Comparison of ENCODE assay signal across 10 cellular contexts in genomic region chr7:45025473-45025872, GRCh38. TPM values are rescaled to one million over a fixed set of nuclear protein-coding genes. Genes with fewer than 3 reads are reported as not detected.
DNase-seq lines count a peak whose midpoint lies in the region; ATAC-seq, FAIRE-seq and TF ChIP-seq lines count a peak whose summit lies in the region.
"Not testable (repeated sequence)": the region's sequence is repeated elsewhere in the genome, so short reads cannot be mapped to it uniquely, and the experiment has no call there.
"Had no signal": no experiment of that assay in that cellular context is flagged by ENCODE, and none has a peak within 500 bp of the region (broad histone marks: within the 10 kb centered on the region; RNA-seq: fewer than 3 reads in every experiment).

No MANE protein-coding gene starts in this region.

- not testable (repeated sequence) for H3K9me2 ChIP-seq in OCI-LY7 (ENCODE audit: insufficient read depth, low read length)

- H2BK12ac ChIP-seq in trophoblast cell (ENCODE audit: low read length) = not testable (repeated sequence)

- peak overlapping the region; percentile 34 for H3K4ac ChIP-seq in trophoblast cell (ENCODE audit: low read depth, low read length)

- H3K79me1 ChIP-seq in trophoblast cell (ENCODE audit: low read length) = not testable (repeated sequence)

- TF ChIP-seq RAD21 in K562 (CRISPR knock-in tag; conservative IDR thresholded peaks at IDR 0.05 in 1 of 2, IDR thresholded peaks at IDR 0.05 in 1 of 2) = not testable (repeated sequence)

- not testable (repeated sequence) for H3K23ac ChIP-seq in trophoblast cell (ENCODE audit: low read length)

- peaks cover 60% of the 10 kb centered on the region for H3K36me3 ChIP-seq in OCI-LY7 (ENCODE audit: insufficient read depth, low read length)
- H3K36me3 ChIP-seq in K562 (ENCODE audit: control insufficient read depth, insufficient read depth, low read length) = peaks cover 30% of the 10 kb centered on the region; the same call in 2 of the 3 replicates
- H3K36me3 ChIP-seq in trophoblast cell (ENCODE audit: control insufficient read depth in 1 of 2, insufficient read depth in 2 of 2, low read length in 2 of 2) = not testable (repeated sequence)

- not testable (repeated sequence) for H2BK120ac ChIP-seq in trophoblast cell (ENCODE audit: insufficient read depth, low read length, poor library complexity)

- H4K12ac ChIP-seq in trophoblast cell (ENCODE audit: low read depth, low read length) = not testable (repeated sequence)

- not testable (repeated sequence) for TF ChIP-seq POLR2A in K562 (conservative IDR thresholded peaks at IDR 0.05)

- DNase-seq in CD14-positive monocyte (ENCODE audit: low spot score); HL-60 (ENCODE audit: low read depth in 1 of 2, low spot score in 1 of 2); OCI-LY7 (ENCODE audit: low spot score); activated CD4-positive, alpha-beta T cell treated with anti-CD3 and anti-CD28 coated beads, Interleukin-2, amount 10 ng/mL, durations not matched to agents 7 days and 5 days; K562 (ENCODE audit: extremely low read depth in 1 of 4, low spot score in 3 of 4); trophoblast cell: not testable (repeated sequence)
- peak; percentile 11 for DNase-seq in left lobe of liver (ENCODE audit: low spot score)

- not testable (repeated sequence) for H2BK5ac ChIP-seq in trophoblast cell (ENCODE audit: low read depth, low read length, poor library complexity)

- not testable (repeated sequence) for H2AFZ ChIP-seq in OCI-LY7 (ENCODE audit: low read length); K562 (ENCODE audit: low read depth, low read length); trophoblast cell (ENCODE audit: insufficient read depth, low read length, poor library complexity)

- H3K18ac ChIP-seq in trophoblast cell (ENCODE audit: low read length) = not testable (repeated sequence)

- H3K4me1 Mint-ChIP-seq in CD14-positive monocyte = peaks cover 58% of the 10 kb centered on the region
- peaks cover 63% of the 10 kb centered on the region for H3K4me1 Mint-ChIP-seq in activated CD4-positive, alpha-beta T cell treated with anti-CD3 and anti-CD28 coated beads, Interleukin-2, amount 10 ng/mL, durations not matched to agents 7 days and 5 days
- peaks cover 68% of the 10 kb centered on the region for H3K4me1 Mint-ChIP-seq in activated T-helper 17 cell treated with anti-CD3 and anti-CD28 coated beads, Interleukin-2, amount 50 U/mL, for 72 hours

- H3K27ac Mint-ChIP-seq in CD14-positive monocyte = peak overlapping the region in 4 of 7 donors; percentile 57 to 92 (median 80)
- peak overlapping the region; percentile 82 for H3K27ac Mint-ChIP-seq in activated CD4-positive, alpha-beta T cell treated with anti-CD3 and anti-CD28 coated beads, Interleukin-2, amount 10 ng/mL, durations not matched to agents 7 days and 5 days
- H3K27ac Mint-ChIP-seq in activated T-helper 17 cell treated with anti-CD3 and anti-CD28 coated beads, Interleukin-2, amount 50 U/mL, for 72 hours = peak overlapping the region; percentile 92

- CTCF ChIA-PET in OCI-LY7 (lab: Charles Lee; ENCODE audit: unreplicated experiment) = interaction anchor here (0.6 kb wide), 2 partner anchors 18 to 284 kb away, joined by 4 read pairs; no protein-coding TSS in a partner anchor
- CTCF ChIA-PET in activated CD4-positive, alpha-beta T cell treated with anti-CD3 and anti-CD28 coated beads, Interleukin-2, amount 10 ng/mL, durations not matched to agents 7 days and 5 days (lab: Charles Lee) = interaction anchor here (3.2 kb wide), 1 partner anchor 52 kb away, joined by 16 read pairs; no protein-coding TSS in a partner anchor
- CTCF ChIA-PET in K562 (lab: Yijun Ruan, JAX; ENCODE audit: low intra/inter-chr PET ratio) = not testable (repeated sequence)

- not testable (repeated sequence) for ATAC-seq in activated T-helper 17 cell treated with anti-CD3 and anti-CD28 coated beads, Interleukin-2, amount 50 U/mL, for 72 hours (replicated peaks); K562; left lobe of liver

- H3K27ac ChIP-seq in HL-60 (replicated peaks) (peak overlapping the region; percentile 96), OCI-LY7 (ENCODE audit: low read depth, low read length, poor library complexity, severe bottlenecking) (peak overlapping the region; percentile 94)
- not testable (repeated sequence) for H3K27ac ChIP-seq in K562 (ENCODE audit: extremely low read depth, low read depth, low read length); trophoblast cell (ENCODE audit: low read depth, low read length)

- not testable (repeated sequence) for H4K8ac ChIP-seq in trophoblast cell (ENCODE audit: low read depth, low read length)

- H3K4me3 ChIP-seq in HL-60 (replicated peaks; ENCODE audit: insufficient read depth, low read length); OCI-LY7 (ENCODE audit: low read depth, low read length, poor library complexity, severe bottlenecking); K562; trophoblast cell (ENCODE audit: low read depth, low read length): not testable (repeated sequence)

- not testable (repeated sequence) for H3K9me3 Mint-ChIP-seq in CD14-positive monocyte; activated CD4-positive, alpha-beta T cell treated with anti-CD3 and anti-CD28 coated beads, Interleukin-2, amount 10 ng/mL, durations not matched to agents 7 days and 5 days; activated T-helper 17 cell treated with anti-CD3 and anti-CD28 coated beads, Interleukin-2, amount 50 U/mL, for 72 hours

- not testable (repeated sequence) for H3K4me3 Mint-ChIP-seq in CD14-positive monocyte
- H3K4me3 Mint-ChIP-seq in activated CD4-positive, alpha-beta T cell treated with anti-CD3 and anti-CD28 coated beads, Interleukin-2, amount 10 ng/mL, durations not matched to agents 7 days and 5 days = peak overlapping the region; percentile 44
- peak overlapping the region; percentile 100 for H3K4me3 Mint-ChIP-seq in activated T-helper 17 cell treated with anti-CD3 and anti-CD28 coated beads, Interleukin-2, amount 50 U/mL, for 72 hours

- intact Hi-C loops in CD14-positive monocyte (cut with micrococcal nuclease) = loop anchor here in 1 of 2 donors (10.0 kb wide), 1 partner anchor 51 kb away; the partner anchor contains the start of gene MYO1G
- intact Hi-C loops in OCI-LY7 (cut with micrococcal nuclease; ENCODE audit: unreplicated experiment); K562 (cut with micrococcal nuclease): not testable (repeated sequence)

- H4K20me1 ChIP-seq in OCI-LY7 (ENCODE audit: insufficient read depth, low read length) = peaks cover 11% of the 10 kb centered on the region; the same call in 1 of the 2 replicates
- H4K20me1 ChIP-seq in K562 (replicated peaks; ENCODE audit: control insufficient read depth, insufficient read depth, low read length) = not testable (repeated sequence)

- TF ChIP-seq EP300 in K562 (IDR thresholded peaks at IDR 0.05; ENCODE audit: low read length) = not testable (repeated sequence)

- H3K9me3 ChIP-seq in OCI-LY7 (ENCODE audit: low read length); K562 (replicated peaks; ENCODE audit: control insufficient read depth, insufficient read depth, low read depth, low read length); trophoblast cell (ENCODE audit: insufficient read depth, low read depth, low read length): not testable (repeated sequence)

- not testable (repeated sequence) for H3K27me3 Mint-ChIP-seq in CD14-positive monocyte (ENCODE audit: low read depth in 3 of 3); activated CD4-positive, alpha-beta T cell treated with anti-CD3 and anti-CD28 coated beads, Interleukin-2, amount 10 ng/mL, durations not matched to agents 7 days and 5 days; activated T-helper 17 cell treated with anti-CD3 and anti-CD28 coated beads, Interleukin-2, amount 50 U/mL, for 72 hours

- FAIRE-seq in K562 (lab: Jason Lieb, UNC) = peak; percentile 29

- H3K4me1 ChIP-seq in OCI-LY7 (ENCODE audit: insufficient read depth, low read length, poor library complexity, severe bottlenecking) (peaks cover 67% of the 10 kb centered on the region), K562 (replicated peaks in 1 of 2; ENCODE audit: control insufficient read depth in 2 of 2, insufficient read depth in 2 of 2, low read length in 2 of 2) (peaks cover 11% of the 10 kb centered on the region in 2 experiments; a peak in 3 of 5 replicates)
- H3K4me1 ChIP-seq in trophoblast cell (ENCODE audit: control insufficient read depth in 1 of 2, insufficient read depth in 2 of 2, low read length in 2 of 2) = not testable (repeated sequence)

- not testable (repeated sequence) for H3K9ac ChIP-seq in K562 (ENCODE audit: insufficient read depth in 1 of 2, low read depth in 2 of 2, low read length in 2 of 2); trophoblast cell (ENCODE audit: low read length)

- H2AK5ac ChIP-seq in trophoblast cell (ENCODE audit: low read length) = not testable (repeated sequence)

- not testable (repeated sequence) for H3K9me1 ChIP-seq in K562 (ENCODE audit: control insufficient read depth, insufficient read depth, low read length)

- peak overlapping the region; percentile 94 for H3K4me2 ChIP-seq in OCI-LY7 (ENCODE audit: low read length)
- H3K4me2 ChIP-seq in K562 (ENCODE audit: insufficient read depth, low read length); trophoblast cell (ENCODE audit: low read length): not testable (repeated sequence)

- not testable (repeated sequence) for H4K91ac ChIP-seq in trophoblast cell (ENCODE audit: low read depth, low read length)

- 96% methylated on average over 7 of the region's 12 CpGs for WGBS in K562 (ENCODE audit: insufficient coverage, low coverage, missing lambda C conversion rate)
- no CpG with 5 or more reads among the region's 12 CpGs for WGBS in trophoblast cell (ENCODE audit: extremely low coverage, insufficient coverage, insufficient read length)

- H3K14ac ChIP-seq in trophoblast cell (ENCODE audit: low read length) = not testable (repeated sequence)

- BruUV-seq in OCI-LY7 (replicated peaks; lab: Mats Ljungman, UMichigan); K562 (replicated peaks; lab: Mats Ljungman, UMichigan): not testable (repeated sequence)

- H3K79me2 ChIP-seq in OCI-LY7 (ENCODE audit: insufficient read depth, low read depth, low read length) (peaks cover 95% of the 10 kb centered on the region), K562 (ENCODE audit: control insufficient read depth, insufficient read depth, low read length) (peaks cover 72% of the 10 kb centered on the region)
- H3K79me2 ChIP-seq in trophoblast cell (ENCODE audit: control insufficient read depth, insufficient read depth, low read length, poor library complexity) = not testable (repeated sequence)

- not testable (repeated sequence) for TF ChIP-seq CTCF in CD14-positive monocyte (IDR thresholded peaks at IDR 0.05); HL-60 (IDR thresholded peaks at IDR 0.05; ENCODE audit: insufficient read depth, low read length); OCI-LY7 (conservative IDR thresholded peaks at IDR 0.05; ENCODE audit: low read length); K562 (IDR thresholded peaks at IDR 0.05 in 2 of 3, conservative IDR thresholded peaks at IDR 0.05 in 1 of 3; ENCODE audit: insufficient read depth in 2 of 3, low read depth in 1 of 3, low read length in 3 of 3)

- H3K36me3 Mint-ChIP-seq in CD14-positive monocyte = peaks cover 17 to 30% of the 10 kb centered on the region in 2 donors
- peaks cover 65% of the 10 kb centered on the region for H3K36me3 Mint-ChIP-seq in activated CD4-positive, alpha-beta T cell treated with anti-CD3 and anti-CD28 coated beads, Interleukin-2, amount 10 ng/mL, durations not matched to agents 7 days and 5 days (ENCODE audit: low read depth)
- H3K36me3 Mint-ChIP-seq in activated T-helper 17 cell treated with anti-CD3 and anti-CD28 coated beads, Interleukin-2, amount 50 U/mL, for 72 hours (ENCODE audit: low read depth) = peaks cover 71% of the 10 kb centered on the region

- in situ Hi-C loops in K562 (cut with MboI) = not testable (repeated sequence)

- POLR2A ChIA-PET in OCI-LY7 (lab: Charles Lee) = interaction anchor here (0.6 to 2.7 kb wide), 4 partner anchors 12 to 112 kb away, joined by 3 to 8 read pairs (median 4); partner anchors contain the start of gene CCM2
- POLR2A ChIA-PET in activated CD4-positive, alpha-beta T cell treated with anti-CD3 and anti-CD28 coated beads, Interleukin-2, amount 10 ng/mL, durations not matched to agents 7 days and 5 days (lab: Charles Lee) = interaction anchor here (0.7 kb wide), 1 partner anchor 9 kb away, joined by 4 read pairs; no protein-coding TSS in a partner anchor
- POLR2A ChIA-PET in K562 (lab: Yijun Ruan, JAX) = interaction anchor here (0.6 kb wide), 1 partner anchor 48 kb away, joined by 3 read pairs; no protein-coding TSS in a partner anchor

- H3K27me3 ChIP-seq in HL-60 (ENCODE audit: insufficient read depth, poor library complexity, severe bottlenecking); K562 (ENCODE audit: control insufficient read depth in 2 of 2, insufficient read depth in 2 of 2, low read length in 2 of 2); trophoblast cell (ENCODE audit: insufficient read depth, low read length): not testable (repeated sequence)

RNA-seq across cellular contexts. Expression of gene CCM2, which starts 25.5 kb away (rescaled TPM):
- polyA plus RNA-seq in CD14-positive monocyte (10 to 100 TPM; 38.5 to 51.4 TPM), K562 (2011; rRNA removed) (28.8 and 35.2 TPM in 2 replicates), K562 (2014; fragmentation: Illumina TruSeq; extraction: Trizol) (25.9 and 30.9 TPM in 2 replicates), K562 (2014; fragmentation: Nextera tagmentation; extraction: Ambion mirVana) (1 to 10 TPM in 1 of 2 experiments, under 1 TPM in 1; 0.41 to 2.0 TPM), K562 (2014; rRNA removed) (29.3 and 36.1 TPM in 2 replicates)
- 55.3 and 58.9 TPM in 2 replicates for total RNA-seq in OCI-LY7 (2014; rRNA removed; shearing (Covaris generic))
- total RNA-seq in OCI-LY7 (2022) (84.0 and 89.1 TPM in 2 replicates), K562 (2014; rRNA removed) (38.6 and 46.5 TPM in 2 replicates), K562 (2014; rRNA removed; fragmentation: Illumina TruSeq; extraction: Trizol) (9.5 and 12.4 TPM in 2 replicates), K562 (2015; rRNA removed; fragmentation: Illumina TruSeq; extraction: Trizol) (15.8 and 17.9 TPM in 2 replicates), K562 (2021) (33.9 and 35.2 TPM in 2 replicates), left lobe of liver (44.8 TPM)
- 100 to 1,000 TPM; 134 TPM for total RNA-seq in activated CD4-positive, alpha-beta T cell treated with anti-CD3 and anti-CD28 coated beads, Interleukin-2, amount 10 ng/mL, durations not matched to agents 7 days and 5 days
- 10 to 100 TPM; 69.8 to 79.3 TPM for total RNA-seq in activated T-helper 17 cell treated with anti-CD3 and anti-CD28 coated beads, Interleukin-2, amount 50 U/mL, for 72 hours
- total RNA-seq in K562 (2011; cell fraction: chromatin; rRNA removed; ENCODE audit: low replicate concordance) = 44.0 and 75.1 TPM in 2 replicates
- 40.9 and 43.2 TPM in 2 replicates for total RNA-seq in K562 (2011; cell fraction: nucleolus; rRNA removed)
- total RNA-seq in K562 (2011; cell fraction: nucleoplasm; rRNA removed) = 50.7 and 64.6 TPM in 2 replicates
- polyA plus RNA-seq in K562 (2011; cell fraction: cytosol; rRNA removed) = 33.7 and 78.6 TPM in 2 replicates
- 40.1 and 81.8 TPM in 2 replicates for polyA plus RNA-seq in K562 (2011; cell fraction: nucleus; rRNA removed)
- 28.0 and 45.2 TPM in 2 replicates for polyA plus RNA-seq in K562 (2012)
- polyA minus RNA-seq in K562 (2011; rRNA and poly(A)+ RNA removed) = 15.6 and 28.1 TPM in 2 replicates
- polyA minus RNA-seq in K562 (2011; cell fraction: cytosol; rRNA and poly(A)+ RNA removed) = 27.2 and 30.5 TPM in 2 replicates
- 15.8 and 18.1 TPM in 2 replicates for polyA minus RNA-seq in K562 (2011; cell fraction: nucleus; rRNA and poly(A)+ RNA removed)
- polyA plus RNA-seq in trophoblast cell (2013) = 25.9 and 26.5 TPM in 2 replicates

RNA-seq across cellular contexts. Expression of gene MYO1G, which starts 46.7 kb away (rescaled TPM):
- polyA plus RNA-seq in CD14-positive monocyte = 100 to 1,000 TPM; 119 to 135 TPM
- total RNA-seq in OCI-LY7 (2014; rRNA removed; shearing (Covaris generic)) = 23.6 and 27.4 TPM in 2 replicates
- total RNA-seq in OCI-LY7 (2022) = 74.7 and 87.3 TPM in 2 replicates
- total RNA-seq in activated CD4-positive, alpha-beta T cell treated with anti-CD3 and anti-CD28 coated beads, Interleukin-2, amount 10 ng/mL, durations not matched to agents 7 days and 5 days = 100 to 1,000 TPM; 414 to 457 TPM
- total RNA-seq in activated T-helper 17 cell treated with anti-CD3 and anti-CD28 coated beads, Interleukin-2, amount 50 U/mL, for 72 hours = 100 to 1,000 TPM; 316 to 649 TPM
- 0.44 and 2.2 TPM in 2 replicates for total RNA-seq in K562 (2011; cell fraction: chromatin; rRNA removed; ENCODE audit: low replicate concordance)
- total RNA-seq in K562 (2011; cell fraction: nucleolus; rRNA removed) = 1.2 and 1.3 TPM in 2 replicates
- 0.88 and 1.1 TPM in 2 replicates for total RNA-seq in K562 (2011; cell fraction: nucleoplasm; rRNA removed)
- 0.16 and 0.23 TPM in 2 replicates for total RNA-seq in K562 (2014; rRNA removed)
- total RNA-seq in K562 (2014; rRNA removed; fragmentation: Illumina TruSeq; extraction: Trizol) = 0.06 and 0.11 TPM in 2 replicates
- 0.23 and 0.25 TPM in 2 replicates for total RNA-seq in K562 (2015; rRNA removed; fragmentation: Illumina TruSeq; extraction: Trizol)
- total RNA-seq in K562 (2021) = 0.62 and 0.72 TPM in 2 replicates
- 0.08 and 0.10 TPM in 2 replicates for polyA plus RNA-seq in K562 (2011; rRNA removed)
- polyA plus RNA-seq in K562 (2011; cell fraction: cytosol; rRNA removed) = 0.03 and 0.33 TPM in 2 replicates
- 0.39 and 1.3 TPM in 2 replicates for polyA plus RNA-seq in K562 (2011; cell fraction: nucleus; rRNA removed)
- 0.30 and 0.71 TPM in 2 replicates for polyA plus RNA-seq in K562 (2012)
- polyA plus RNA-seq in K562 (2014; fragmentation: Illumina TruSeq; extraction: Trizol) = 0.04 and 0.26 TPM in 2 replicates
- under 1 TPM in 1 of 2 experiments, not detected in 1; 0.03 TPM for polyA plus RNA-seq in K562 (2014; fragmentation: Nextera tagmentation; extraction: Ambion mirVana)
- 0.16 and 0.26 TPM in 2 replicates for polyA plus RNA-seq in K562 (2014; rRNA removed)
- 0.27 and 0.28 TPM in 2 replicates for polyA minus RNA-seq in K562 (2011; rRNA and poly(A)+ RNA removed)
- 0.73 and 0.86 TPM in 2 replicates for polyA minus RNA-seq in K562 (2011; cell fraction: cytosol; rRNA and poly(A)+ RNA removed)
- 1.3 and 1.5 TPM in 2 replicates for polyA minus RNA-seq in K562 (2011; cell fraction: nucleus; rRNA and poly(A)+ RNA removed)
- 1.0 TPM for total RNA-seq in left lobe of liver
- polyA plus RNA-seq in trophoblast cell (2013) = 0.03 TPM in 2 replicates
- total RNA-seq: GM23248, M059J had no signal
- polyA plus RNA-seq: GM23248 had no signal

Comparison
In these comparisons a context has a peak if more than half of its experiments do, and no peak if none do; other contexts are left out.
1. RNA of gene MYO1G, which starts 46.7 kb away (total RNA-seq): 316 to 649 TPM in activated T-helper 17 cell treated with anti-CD3 and anti-CD28 coated beads, Interleukin-2, amount 50 U/mL, for 72 hours, 414 to 457 TPM in activated CD4-positive, alpha-beta T cell treated with anti-CD3 and anti-CD28 coated beads, Interleukin-2, amount 10 ng/mL, durations not matched to agents 7 days and 5 days and 23.6 to 87.3 TPM in OCI-LY7; 1.0 TPM in left lobe of liver (single experiment) and 0.06 to 2.2 TPM in K562; every median in the first group is over 4 times any median in the second.
2. Peak in every context shown above with its lines, with median percentiles within 50 percentile points of each other: H3K27ac Mint-ChIP-seq.